15 cellular contexts compared by ENCODE assay signal in genomic region chr22:22789233-22789921, GRCh38.
"Had no signal": no experiment of that assay in that cellular context is flagged by ENCODE, and none has a peak within 500 bp of the region (broad histone marks: within the 10 kb centered on the region; RNA-seq: fewer than 3 reads in every experiment).

No MANE protein-coding gene starts in this region.

- H3K4me1 ChIP-seq: foreskin keratinocyte, thyroid gland had no signal

- H3K79me2 ChIP-seq: hepatocyte had no signal

- H3K27ac Mint-ChIP-seq: activated naive CD4-positive, alpha-beta T cell treated with anti-CD3 and anti-CD28 coated beads, Interleukin-2, amount 50 U/mL, for 72 hours; nephron had no signal

- DNase-seq: activated CD4-positive, alpha-beta T cell treated with anti-CD3 and anti-CD28 coated beads for 48 hours; activated CD4-positive, CD25-positive, alpha-beta regulatory T cell; activated gamma-delta T cell treated with Interleukin-2 at 50 U/mL for 16 hours; dermis blood vessel endothelial cell; foreskin keratinocyte; nucleus accumbens; posterior cingulate gyrus; stimulated activated naive CD4-positive, alpha-beta T cell; thyroid gland had no signal

- FAIRE-seq: keratinocyte, TTC549 had no signal

- H2AFZ ChIP-seq: hepatocyte had no signal

- H3K4me2 ChIP-seq: hepatocyte had no signal

- H3K9me3 Mint-ChIP-seq: activated naive CD4-positive, alpha-beta T cell treated with anti-CD3 and anti-CD28 coated beads, Interleukin-2, amount 50 U/mL, for 72 hours; nephron had no signal

- H3K4me3 Mint-ChIP-seq: nephron had no signal

- H3K4me1 Mint-ChIP-seq: nephron had no signal

- H3K27ac ChIP-seq: foreskin keratinocyte, thyroid gland had no signal

- ATAC-seq: foreskin keratinocyte had no signal

- H3K36me3 Mint-ChIP-seq: activated naive CD4-positive, alpha-beta T cell treated with anti-CD3 and anti-CD28 coated beads, Interleukin-2, amount 50 U/mL, for 72 hours had no signal

- H3K4me3 ChIP-seq: hepatocyte, lung, thyroid gland had no signal

- H3K36me3 ChIP-seq: thyroid gland had no signal

- H3K9me3 ChIP-seq: thyroid gland had no signal

- H3K27me3 ChIP-seq: hepatocyte, thyroid gland had no signal
